21 cellular contexts compared by ENCODE assay signal in the genomic region with DNA sequence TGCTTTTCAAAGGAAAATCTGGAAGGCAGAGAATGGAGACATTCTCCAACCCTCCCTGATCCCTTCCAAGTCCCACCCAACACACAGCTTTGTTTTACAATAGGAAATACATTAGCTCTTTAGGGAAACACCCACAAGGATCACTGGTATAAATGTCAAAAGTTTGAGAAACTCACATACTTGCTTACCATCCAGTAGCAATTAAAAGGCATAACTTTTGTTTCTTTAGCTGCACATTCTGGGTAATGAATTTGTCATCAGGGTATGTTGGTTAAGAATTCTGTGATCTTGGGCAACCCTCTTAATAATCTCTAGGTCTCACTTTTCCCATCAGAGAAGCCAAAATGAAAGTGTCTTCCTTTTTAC.
DNase-seq lines count a peak whose midpoint lies in the region; ATAC-seq and TF ChIP-seq lines count a peak whose summit lies in the region.
"Had no signal": no experiment of that assay in that cellular context is flagged by ENCODE, and none has a peak within 500 bp of the region (broad histone marks: within the 10 kb centered on the region; RNA-seq: fewer than 3 reads in every experiment).

No MANE protein-coding gene starts in this region.

- H3K4me1 Mint-ChIP-seq in nephron: peaks cover 11% of the 10 kb centered on the region
- no peaks in the 10 kb centered on the region for H3K4me1 Mint-ChIP-seq in activated CD8-positive, alpha-beta T cell treated with anti-CD3 and anti-CD28 coated beads, Interleukin-2, amount 10 ng/mL, durations not matched to agents 7 days and 5 days (ENCODE audit: low read depth)
- H3K4me1 Mint-ChIP-seq: activated CD4-positive, alpha-beta T cell treated with anti-CD3 and anti-CD28 coated beads, Interleukin-2, amount 10 ng/mL, durations not matched to agents 24 days and 14 days had no signal

- DNase-seq in heart left ventricle: no peak
- no peak for DNase-seq in Right ventricle myocardium inferior (ENCODE audit: missing footprints)
- DNase-seq in epidermal melanocyte (ENCODE audit: insufficient read length, low spot score): peak; percentile 42
- DNase-seq in uterus: no peak
- DNase-seq in cerebellar nuclear complex (lab: John Stamatoyannopoulos, UW): no peak
- no peak for DNase-seq in activated CD8-positive, alpha-beta T cell treated with anti-CD3 and anti-CD28 coated beads, Interleukin-2, amount 10 ng/mL, durations not matched to agents 7 days and 5 days
- DNase-seq: activated CD4-positive, alpha-beta T cell treated with anti-CD3 and anti-CD28 coated beads, Interleukin-2, amount 10 ng/mL, durations not matched to agents 24 days and 14 days; activated naive CD4-positive, alpha-beta T cell treated with anti-CD3 and anti-CD28 coated beads for 36 hours; brain microvascular endothelial cell; CD8-positive, alpha-beta T cell; DMS79 treated with DMSO at 0.1 percent for 48 hours; effector memory CD8-positive, alpha-beta T cell; NCI-H526 treated with DMSO at 0.1 percent for 48 hours; right lobe of liver; stimulated activated CD4-positive, alpha-beta T cell treated with anti-CD3 and anti-CD28 coated beads, Interleukin-4, amount 100 ng/mL, for 4 hours; upper lobe of left lung had no signal

- no peaks in the 10 kb centered on the region for H3K27me3 ChIP-seq in heart left ventricle
- H3K27me3 ChIP-seq in uterus: no peaks in the 10 kb centered on the region
- H3K27me3 ChIP-seq: brain microvascular endothelial cell, right lobe of liver, upper lobe of left lung had no signal

- peak overlapping the region in 1 of 3 experiments; percentile 4 for H3K4me3 Mint-ChIP-seq in nephron
- H3K4me3 Mint-ChIP-seq in activated CD8-positive, alpha-beta T cell treated with anti-CD3 and anti-CD28 coated beads, Interleukin-2, amount 10 ng/mL, durations not matched to agents 7 days and 5 days: no peak overlapping the region
- H3K4me3 Mint-ChIP-seq: activated CD4-positive, alpha-beta T cell treated with anti-CD3 and anti-CD28 coated beads, Interleukin-2, amount 10 ng/mL, durations not matched to agents 24 days and 14 days; activated naive CD4-positive, alpha-beta T cell treated with anti-CD3 and anti-CD28 coated beads for 36 hours; CD8-positive, alpha-beta T cell; effector memory CD8-positive, alpha-beta T cell had no signal

- intact Hi-C loops in heart left ventricle (cut with DNase I) (no loop called here), Right ventricle myocardium inferior (cut with DNase I) (loop anchor here (2.0 kb wide), 1 partner anchor 50 kb away; no protein-coding TSS in a partner anchor), uterus (cut with DNase I; ENCODE audit: low total_unique reads) (no loop called here)

- no peaks in the 10 kb centered on the region for H3K36me3 Mint-ChIP-seq in nephron (ENCODE audit: low read depth)
- H3K36me3 Mint-ChIP-seq in activated CD8-positive, alpha-beta T cell treated with anti-CD3 and anti-CD28 coated beads, Interleukin-2, amount 10 ng/mL, durations not matched to agents 7 days and 5 days (ENCODE audit: low read depth): no peaks in the 10 kb centered on the region
- H3K36me3 Mint-ChIP-seq: CD8-positive, alpha-beta T cell had no signal

- POLR2A ChIA-PET in activated CD8-positive, alpha-beta T cell treated with anti-CD3 and anti-CD28 coated beads, Interleukin-2, amount 10 ng/mL, durations not matched to agents 7 days and 5 days (lab: Charles Lee): no interaction called here

- peak overlapping the region; percentile 74 to 89 (median 85) for H3K27ac Mint-ChIP-seq in nephron
- H3K27ac Mint-ChIP-seq in activated CD8-positive, alpha-beta T cell treated with anti-CD3 and anti-CD28 coated beads, Interleukin-2, amount 10 ng/mL, durations not matched to agents 7 days and 5 days: no peak overlapping the region
- H3K27ac Mint-ChIP-seq: activated CD4-positive, alpha-beta T cell treated with anti-CD3 and anti-CD28 coated beads, Interleukin-2, amount 10 ng/mL, durations not matched to agents 24 days and 14 days; activated naive CD4-positive, alpha-beta T cell treated with anti-CD3 and anti-CD28 coated beads for 36 hours; CD8-positive, alpha-beta T cell; effector memory CD8-positive, alpha-beta T cell had no signal

- ATAC-seq in heart left ventricle (peak in 3 of 4 donors; percentile 52 to 74 (median 69)), Right ventricle myocardium inferior (no peak), GM21381 (IDR thresholded peaks at IDR 0.05; ENCODE audit: unreplicated experiment) (no peak)
- ATAC-seq in activated CD8-positive, alpha-beta T cell treated with anti-CD3 and anti-CD28 coated beads, Interleukin-2, amount 10 ng/mL, durations not matched to agents 7 days and 5 days: no peak
- ATAC-seq: CD8-positive, alpha-beta T cell; effector memory CD8-positive, alpha-beta T cell; K562; right lobe of liver had no signal

- H3K36me3 ChIP-seq in heart left ventricle (no peaks in the 10 kb centered on the region), uterus (no peaks in the 10 kb centered on the region)
- H3K36me3 ChIP-seq: brain microvascular endothelial cell, right lobe of liver, upper lobe of left lung had no signal

- no peak for TF ChIP-seq POLR2A in heart left ventricle (IDR thresholded peaks at IDR 0.05)
- TF ChIP-seq POLR2A in uterus (IDR thresholded peaks at IDR 0.05): no peak

- H3K4me1 ChIP-seq in heart left ventricle (peaks cover 0 to 24% (median 11%) of the 10 kb centered on the region in 12 donors), uterus (peaks cover 0 to 3% of the 10 kb centered on the region in 2 donors)
- H3K4me1 ChIP-seq: right lobe of liver had no signal

- H3K4me3 ChIP-seq in heart left ventricle (no peak overlapping the region), uterus (no peak overlapping the region)
- H3K4me3 ChIP-seq: K562, right lobe of liver, upper lobe of left lung had no signal

- no peak for TF ChIP-seq CTCF in heart left ventricle (IDR thresholded peaks at IDR 0.05)
- no peak for TF ChIP-seq CTCF in nephron (IDR thresholded peaks at IDR 0.05; ENCODE audit: unreplicated experiment in 3 of 3)
- no peak for TF ChIP-seq CTCF in uterus (IDR thresholded peaks at IDR 0.05)

- H3K27me3 Mint-ChIP-seq in nephron (ENCODE audit: low read depth): peaks cover 23% of the 10 kb centered on the region
- H3K27me3 Mint-ChIP-seq in activated CD8-positive, alpha-beta T cell treated with anti-CD3 and anti-CD28 coated beads, Interleukin-2, amount 10 ng/mL, durations not matched to agents 7 days and 5 days (ENCODE audit: low read depth): peaks cover 7% of the 10 kb centered on the region

- CTCF ChIA-PET in activated CD8-positive, alpha-beta T cell treated with anti-CD3 and anti-CD28 coated beads, Interleukin-2, amount 10 ng/mL, durations not matched to agents 7 days and 5 days (lab: Charles Lee): interaction anchor here (1.0 to 1.3 kb wide), 2 partner anchors 65 to 274 kb away, joined by 3 read pairs; no protein-coding TSS in a partner anchor

- no peaks in the 10 kb centered on the region for H3K9me3 Mint-ChIP-seq in nephron
- no peaks in the 10 kb centered on the region for H3K9me3 Mint-ChIP-seq in activated CD8-positive, alpha-beta T cell treated with anti-CD3 and anti-CD28 coated beads, Interleukin-2, amount 10 ng/mL, durations not matched to agents 7 days and 5 days (ENCODE audit: insufficient read depth)
- H3K9me3 Mint-ChIP-seq: activated CD4-positive, alpha-beta T cell treated with anti-CD3 and anti-CD28 coated beads, Interleukin-2, amount 10 ng/mL, durations not matched to agents 24 days and 14 days; CD8-positive, alpha-beta T cell; effector memory CD8-positive, alpha-beta T cell had no signal

- H3K9me3 ChIP-seq in heart left ventricle (no peaks in the 10 kb centered on the region), uterus (no peaks in the 10 kb centered on the region)
- H3K9me3 ChIP-seq: right lobe of liver, upper lobe of left lung had no signal

- H3K27ac ChIP-seq in heart left ventricle: peak overlapping the region in 11 of 12 donors; percentile 5 to 61 (median 24)
- H3K27ac ChIP-seq in uterus: peak overlapping the region; percentile 45 to 46
- H3K27ac ChIP-seq: 22Rv1, brain microvascular endothelial cell, HL-60, right lobe of liver had no signal

Comparison
In these comparisons a context has a peak if more than half of its experiments do, and no peak if none do; other contexts are left out.
1. ATAC-seq: peak in heart left ventricle (3 of 4); none in Right ventricle myocardium inferior (single experiment), GM21381 (single experiment) and activated CD8-positive, alpha-beta T cell treated with anti-CD3 and anti-CD28 coated beads, Interleukin-2, amount 10 ng/mL, durations not matched to agents 7 days and 5 days (single experiment).